ENCODE assay signal across 1 cellular context in genomic region chr9:134455951-134456739, GRCh38.
TF ChIP-seq lines count a peak whose summit lies in the region.

No MANE protein-coding gene starts in this region.

TF ChIP-seq in K562, 482 proteins besides CTCF, POLR2A, EP300 and RAD21 (continued from another document):
- TF ChIP-seq AFF1 (IDR thresholded peaks at IDR 0.05; ENCODE audit: low read depth in 1 of 2, partially characterized antibody in 2 of 2) (no peak), SOX6 (IDR thresholded peaks at IDR 0.05) (no peak), GTF2E2 (tag; IDR thresholded peaks at IDR 0.05) (no peak), SAP30 (IDR thresholded peaks at IDR 0.05; ENCODE audit: borderline replicate concordance, insufficient read depth, low read depth, low read length, poor library complexity, severe bottlenecking) (no peak)
- TF ChIP-seq, protein P1, sequence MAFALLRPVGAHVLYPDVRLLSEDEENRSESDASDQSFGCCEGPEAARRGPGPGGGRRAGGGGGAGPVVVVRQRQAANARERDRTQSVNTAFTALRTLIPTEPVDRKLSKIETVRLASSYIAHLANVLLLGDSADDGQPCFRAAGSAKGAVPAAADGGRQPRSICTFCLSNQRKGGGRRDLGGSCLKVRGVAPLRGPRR (CRISPR knock-in tag; IDR thresholded peaks at IDR 0.05) = no peak
- TF ChIP-seq, protein P2, sequence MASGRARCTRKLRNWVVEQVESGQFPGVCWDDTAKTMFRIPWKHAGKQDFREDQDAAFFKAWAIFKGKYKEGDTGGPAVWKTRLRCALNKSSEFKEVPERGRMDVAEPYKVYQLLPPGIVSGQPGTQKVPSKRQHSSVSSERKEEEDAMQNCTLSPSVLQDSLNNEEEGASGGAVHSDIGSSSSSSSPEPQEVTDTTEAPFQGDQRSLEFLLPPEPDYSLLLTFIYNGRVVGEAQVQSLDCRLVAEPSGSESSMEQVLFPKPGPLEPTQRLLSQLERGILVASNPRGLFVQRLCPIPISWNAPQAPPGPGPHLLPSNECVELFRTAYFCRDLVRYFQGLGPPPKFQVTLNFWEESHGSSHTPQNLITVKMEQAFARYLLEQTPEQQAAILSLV (tag; IDR thresholded peaks at IDR 0.05) = no peak
